Comparison of ENCODE assay signal across 2 cellular contexts in genomic region chr12:23757541-23757962, GRCh38.
A peak's percentile ranks its signal among the peaks of the same experiment; 100 is the strongest.
TF ChIP-seq lines count a peak whose summit lies in the region.

No MANE protein-coding gene starts in this region.

TF ChIP-seq in K562, 482 proteins besides CTCF, POLR2A, EP300 and RAD21 (continued from another document):
- TF ChIP-seq ELF1 (tag; IDR thresholded peaks at IDR 0.05) (no peak), TBP (optimal IDR thresholded peaks at IDR 0.05; ENCODE audit: low read depth, low read length) (no peak), POLR2G (IDR thresholded peaks at IDR 0.05; ENCODE audit: low read depth, low read length) (no peak), HEY1 (CRISPR knock-in tag; IDR thresholded peaks at IDR 0.05; ENCODE audit: borderline replicate concordance) (no peak), SLC30A9 (CRISPR knock-in tag; IDR thresholded peaks at IDR 0.05) (no peak), ZBTB33 (CRISPR knock-in tag; IDR thresholded peaks at IDR 0.05) (no peak), HMGN3 (IDR thresholded peaks at IDR 0.05; ENCODE audit: borderline replicate concordance, extremely low read depth, insufficient read length, low read depth, low read length) (no peak), NFE2L1 (tag; IDR thresholded peaks at IDR 0.05; ENCODE audit: borderline replicate concordance, low read depth) (no peak), ZNF639 (CRISPR knock-in tag; conservative IDR thresholded peaks at IDR 0.05 in 1 of 2, IDR thresholded peaks at IDR 0.05 in 1 of 2) (no peak), SNRNP70 (optimal IDR thresholded peaks at IDR 0.05; ENCODE audit: low read depth, low read length) (no peak), KDM1A (IDR thresholded peaks at IDR 0.05) (no peak), NFIX (CRISPR knock-in tag; IDR thresholded peaks at IDR 0.05; ENCODE audit: low read depth) (no peak), FOXJ2 (tag; IDR thresholded peaks at IDR 0.05) (no peak), TFE3 (CRISPR knock-in tag; IDR thresholded peaks at IDR 0.05) (no peak), PBX2 (CRISPR knock-in tag; IDR thresholded peaks at IDR 0.05; ENCODE audit: low read depth) (no peak), PBX2 (tag; conservative IDR thresholded peaks at IDR 0.05; ENCODE audit: low read depth) (no peak)

TF ChIP-seq in HepG2, 621 proteins besides CTCF, POLR2A, EP300 and RAD21 (continued from another document):
- TF ChIP-seq SOX13 (IDR thresholded peaks at IDR 0.05), result peak; percentile 98
- TF ChIP-seq SOX13 (CRISPR knock-in tag; conservative IDR thresholded peaks at IDR 0.05 in 1 of 2, IDR thresholded peaks at IDR 0.05 in 1 of 2), result peak in 1 of 2 experiments; percentile 99; a peak in 2 of 4 replicates
- TF ChIP-seq FOXP1 (IDR thresholded peaks at IDR 0.05), result no peak
- TF ChIP-seq FOXP1 (CRISPR knock-in tag; IDR thresholded peaks at IDR 0.05), result peak; percentile 58
- no peak for TF ChIP-seq KDM2A (CRISPR knock-in tag; IDR thresholded peaks at IDR 0.05; ENCODE audit: borderline replicate concordance, low read depth)
- TF ChIP-seq CEBPG (CRISPR knock-in tag; IDR thresholded peaks at IDR 0.05), result 0 out of 2 replicates have a peak, but pooled peaks have one; percentile 11
- TF ChIP-seq NCOA2 (CRISPR knock-in tag; IDR thresholded peaks at IDR 0.05), result 0 out of 2 replicates have a peak, but pooled peaks have one; percentile 19
- peak; percentile 29; the same call in 1 of the 2 replicates for TF ChIP-seq KAT8 (CRISPR knock-in tag; IDR thresholded peaks at IDR 0.05)
- TF ChIP-seq ARID5B (CRISPR knock-in tag; IDR thresholded peaks at IDR 0.05), result peak; percentile 76
- peak; percentile 75 for TF ChIP-seq TEAD3 (CRISPR knock-in tag; optimal IDR thresholded peaks at IDR 0.05; ENCODE audit: borderline replicate concordance)
- no peak for TF ChIP-seq FOXA1 (IDR thresholded peaks at IDR 0.05)
- peak; percentile 66 for TF ChIP-seq FOXA1 (CRISPR knock-in tag; IDR thresholded peaks at IDR 0.05)
- no peak for TF ChIP-seq POLR2AphosphoS5 (IDR thresholded peaks at IDR 0.05; ENCODE audit: low read depth, low read length)
- TF ChIP-seq FOXA3 (CRISPR knock-in tag; IDR thresholded peaks at IDR 0.05), result peak; percentile 70
- peak; percentile 98 for TF ChIP-seq SOX5 (CRISPR knock-in tag; IDR thresholded peaks at IDR 0.05; ENCODE audit: borderline replicate concordance)
- no peak for TF ChIP-seq TEAD2 (CRISPR knock-in tag; IDR thresholded peaks at IDR 0.05)
- no peak for TF ChIP-seq NR2C2 (CRISPR knock-in tag; IDR thresholded peaks at IDR 0.05; ENCODE audit: borderline replicate concordance)
- 0 out of 2 replicates have a peak, but pooled peaks have one; percentile 27 for TF ChIP-seq PBX2 (CRISPR knock-in tag; IDR thresholded peaks at IDR 0.05)
- TF ChIP-seq SOX6 (IDR thresholded peaks at IDR 0.05), result no peak
- peak; percentile 87 for TF ChIP-seq SOX6 (CRISPR knock-in tag; IDR thresholded peaks at IDR 0.05)
- TF ChIP-seq HOMEZ (CRISPR knock-in tag; IDR thresholded peaks at IDR 0.05; ENCODE audit: low read depth), result peak; percentile 50; the same call in 1 of the 2 replicates
